Comparison of ENCODE assay signal across 8 cellular contexts in genomic region chr3:133038731-133039398, GRCh38. TPM values are rescaled to one million over a fixed set of nuclear protein-coding genes. Genes with fewer than 3 reads are reported as not detected.
A peak's percentile ranks its signal among the peaks of the same experiment; 100 is the strongest.
DNase-seq lines count a peak whose midpoint lies in the region; ATAC-seq and TF ChIP-seq lines count a peak whose summit lies in the region.

No MANE protein-coding gene starts in this region.

- ATAC-seq in GM18909 (IDR thresholded peaks at IDR 0.05; ENCODE audit: poor library complexity, unreplicated experiment): no peak
- ATAC-seq in HG03342 (IDR thresholded peaks at IDR 0.05; ENCODE audit: unreplicated experiment): no peak

- H3K27ac Mint-ChIP-seq in Calu3 (ENCODE audit: unreplicated experiment) (no peak overlapping the region), IgD-negative memory B cell (no peak overlapping the region), type B pancreatic cell (no peak overlapping the region)

- H4K91ac ChIP-seq in mesenchymal stem cell (ENCODE audit: low read length): no peak overlapping the region

- H3K27me3 Mint-ChIP-seq in Calu3 (ENCODE audit: unreplicated experiment) (peaks cover 83% of the 10 kb centered on the region), IgD-negative memory B cell (peaks cover 38% of the 10 kb centered on the region), type B pancreatic cell (peaks cover 55% of the 10 kb centered on the region)

- H3K14ac ChIP-seq in mesenchymal stem cell (ENCODE audit: low read length in 2 of 2): peak overlapping the region in 1 of 2 experiments; percentile 80

- peak overlapping the region; percentile 19 to 37 for H3K27ac ChIP-seq in coronary artery
- no peak overlapping the region for H3K27ac ChIP-seq in mesenchymal stem cell (ENCODE audit: low read length, poor library complexity, severe bottlenecking)

- no peaks in the 10 kb centered on the region for H3K4me1 Mint-ChIP-seq in Calu3 (ENCODE audit: low read depth, unreplicated experiment)
- peaks cover 0 to 7% (median 3%) of the 10 kb centered on the region in 3 donors for H3K4me1 Mint-ChIP-seq in IgD-negative memory B cell
- peaks cover 16% of the 10 kb centered on the region for H3K4me1 Mint-ChIP-seq in type B pancreatic cell (ENCODE audit: unreplicated experiment)

- no peaks in the 10 kb centered on the region for H3K36me3 Mint-ChIP-seq in Calu3 (ENCODE audit: insufficient read depth, unreplicated experiment)
- no peaks in the 10 kb centered on the region for H3K36me3 Mint-ChIP-seq in IgD-negative memory B cell
- no peaks in the 10 kb centered on the region for H3K36me3 Mint-ChIP-seq in type B pancreatic cell

- intact Hi-C loops in Calu3 (cut with micrococcal nuclease; ENCODE audit: unreplicated experiment): no loop called here

- no peaks in the 10 kb centered on the region for H3K36me3 ChIP-seq in mesenchymal stem cell (ENCODE audit: control insufficient read depth in 1 of 2, insufficient read depth in 2 of 2, low read depth in 1 of 2, low read length in 2 of 2)

- H2BK120ac ChIP-seq in mesenchymal stem cell (ENCODE audit: low read depth, low read length): no peak overlapping the region

- H3K27me3 ChIP-seq in mesenchymal stem cell (ENCODE audit: control insufficient read depth in 1 of 2, insufficient read depth in 1 of 2, low read length in 2 of 2): peaks cover 24 to 66% of the 10 kb centered on the region in 2 experiments

- CTCF ChIA-PET in Calu3 (lab: Charles Lee): interaction anchor here (4.5 kb wide), 1 partner anchor 344 kb away, joined by 53 read pairs; no protein-coding TSS in a partner anchor

- peaks cover 10% of the 10 kb centered on the region for H3K4me1 ChIP-seq in mesenchymal stem cell (ENCODE audit: control insufficient read depth, insufficient read depth, low read depth, low read length)

- H4K8ac ChIP-seq in mesenchymal stem cell (ENCODE audit: low read length): no peak overlapping the region

- no peak overlapping the region for H2BK15ac ChIP-seq in mesenchymal stem cell (ENCODE audit: low read depth, poor library complexity, severe bottlenecking)

- no peak overlapping the region for H2AK5ac ChIP-seq in mesenchymal stem cell (ENCODE audit: low read length, severe bottlenecking)

- no peak overlapping the region for H2BK12ac ChIP-seq in mesenchymal stem cell (ENCODE audit: low read length in 2 of 2)

- H3K9me3 Mint-ChIP-seq in Calu3 (ENCODE audit: low read depth, unreplicated experiment): no peaks in the 10 kb centered on the region
- H3K9me3 Mint-ChIP-seq in IgD-negative memory B cell: peaks cover 0 to 4% (median 0%) of the 10 kb centered on the region in 3 donors
- H3K9me3 Mint-ChIP-seq in type B pancreatic cell: no peaks in the 10 kb centered on the region

- no peak overlapping the region for H3K18ac ChIP-seq in mesenchymal stem cell (ENCODE audit: low read depth in 1 of 2, low read length in 2 of 2)

- H3K4me3 ChIP-seq in coronary artery: peak overlapping the region; percentile 81
- peak overlapping the region; percentile 72 to 77 for H3K4me3 ChIP-seq in mesenchymal stem cell (ENCODE audit: insufficient read depth in 1 of 2, low read depth in 1 of 2, low read length in 2 of 2)

- peak; percentile 6 for DNase-seq in Calu3
- DNase-seq in coronary artery (ENCODE audit: low spot score): no peak
- no peak for DNase-seq in mesenchymal stem cell
- DNase-seq in type B pancreatic cell (ENCODE audit: extremely low spot score, unreplicated experiment): no peak
- DNase-seq in NCI-H1694 treated with DMSO at 0.1 percent for 48 hours (lab: John Stamatoyannopoulos, UW): no peak

- WGBS in mesenchymal stem cell: 3% methylated on average over 31 of the region's 32 CpGs

- no peaks in the 10 kb centered on the region for H3K79me1 ChIP-seq in mesenchymal stem cell (replicated peaks; ENCODE audit: low read length, poor library complexity, severe bottlenecking)

- no peak overlapping the region for H3K4me3 Mint-ChIP-seq in Calu3 (ENCODE audit: low read depth, unreplicated experiment)
- H3K4me3 Mint-ChIP-seq in IgD-negative memory B cell: peak overlapping the region in 3 of 4 donors; percentile 22 to 33 (median 32)
- peak overlapping the region; percentile 79 for H3K4me3 Mint-ChIP-seq in type B pancreatic cell

- no peaks in the 10 kb centered on the region for H3K9me3 ChIP-seq in mesenchymal stem cell (ENCODE audit: control insufficient read depth, low read length)

- peak overlapping the region; percentile 100 for H3K4me2 ChIP-seq in mesenchymal stem cell (ENCODE audit: low read length, poor library complexity, severe bottlenecking)

- H3K4ac ChIP-seq in mesenchymal stem cell (ENCODE audit: low read depth in 1 of 2, low read length in 2 of 2): no peak overlapping the region

- no peak for TF ChIP-seq CTCF in Calu3 (IDR thresholded peaks at IDR 0.05; ENCODE audit: unreplicated experiment)
- no peak for TF ChIP-seq CTCF in coronary artery (IDR thresholded peaks at IDR 0.05)
- no peak for TF ChIP-seq CTCF in type B pancreatic cell (conservative IDR thresholded peaks at IDR 0.05)

- H2AFZ ChIP-seq in mesenchymal stem cell (ENCODE audit: low read depth, low read length): peak overlapping the region; percentile 74

- no peak overlapping the region for H2BK5ac ChIP-seq in mesenchymal stem cell (ENCODE audit: low read depth, low read length, poor library complexity, severe bottlenecking)

- peak overlapping the region; percentile 7 for H3K9ac ChIP-seq in mesenchymal stem cell (ENCODE audit: low read length)

- no TSS peak for BruUV-seq in Calu3 (replicated peaks; lab: Mats Ljungman, UMichigan)

- H3K23ac ChIP-seq in mesenchymal stem cell (ENCODE audit: low read length in 2 of 2): peak overlapping the region in 1 of 2 experiments; percentile 53

RNA-seq across cellular contexts. Expression of gene TMEM108, which starts 0.7 kb away (rescaled TPM):
- not detected in 2 replicates for total RNA-seq in Calu3 (2022)
- polyA plus RNA-seq in IgD-negative memory B cell: not detected
- 0.15 TPM for polyA plus RNA-seq in mesenchymal stem cell (2013, experiment 1 of 2)
- polyA plus RNA-seq in mesenchymal stem cell (2013, experiment 2 of 2): 0.07 TPM
- 4.8 and 7.4 TPM in 2 replicates for total RNA-seq in type B pancreatic cell (ENCODE audit: low replicate concordance)
